In the genomic region with DNA sequence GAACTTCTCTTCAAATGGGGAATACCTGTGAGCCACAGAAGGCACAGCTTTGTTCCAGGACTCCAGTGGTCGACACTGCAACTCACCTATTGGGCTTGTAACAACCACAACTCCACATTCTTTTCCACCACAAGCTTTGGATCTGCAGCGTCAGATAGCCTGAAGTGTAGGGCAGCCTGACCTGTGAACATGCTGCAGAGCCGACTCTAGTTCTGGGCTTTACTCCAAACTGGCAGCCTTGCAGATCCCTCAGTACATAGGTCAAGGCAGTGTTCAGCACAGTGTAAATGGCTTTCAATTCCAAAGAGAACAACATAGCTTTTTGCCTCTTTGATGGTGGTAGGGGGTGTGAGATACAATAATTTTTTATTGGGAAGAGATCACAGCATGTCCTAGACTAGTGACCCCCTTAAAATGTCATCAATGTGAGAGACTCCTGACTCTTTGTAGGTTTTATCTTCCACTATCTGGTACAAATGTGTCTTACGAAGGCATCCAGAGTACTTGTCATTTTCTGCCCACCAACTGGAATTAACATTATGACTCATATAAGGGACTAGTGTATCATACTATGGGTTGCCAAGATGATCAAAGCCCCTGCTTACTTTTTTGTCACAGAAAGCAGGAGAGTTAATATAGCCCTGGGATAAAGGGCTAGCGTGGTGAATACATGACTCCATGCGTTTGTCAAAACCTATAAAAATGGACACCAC, we compare ENCODE assay signal across 8 cellular contexts.
DNase-seq lines count a peak whose midpoint lies in the region; FAIRE-seq and TF ChIP-seq lines count a peak whose summit lies in the region.
"Had no signal": no experiment of that assay in that cellular context is flagged by ENCODE, and none has a peak within 500 bp of the region (broad histone marks: within the 10 kb centered on the region; RNA-seq: fewer than 3 reads in every experiment).

No MANE protein-coding gene starts in this region.

- DNase-seq in NCI-H226, result peak; percentile 72
- DNase-seq in dedifferentiated amniotic fluid mesenchymal stem cell (ENCODE audit: extremely low spot score), result peak; percentile 48
- DNase-seq in lung microvascular endothelial cell (ENCODE audit: low read depth in 2 of 2), result peak; percentile 20 to 57
- peak; percentile 74 for DNase-seq in ureter (ENCODE audit: low spot score)
- no peak for DNase-seq in MV-4-11 (lab: John Stamatoyannopoulos, UW)
- no peak for DNase-seq in SIG-M5 treated with dmso at 0.1 percent for 504 hours (lab: John Stamatoyannopoulos, UW; ENCODE audit: unreplicated experiment)
- DNase-seq in D721Med (ENCODE audit: insufficient read length, low spot score), result no peak
- DNase-seq: NCI-H2081 treated with DMSO at 0.1 percent for 48 hours had no signal

- FAIRE-seq in D721Med (lab: Jason Lieb, UNC), result no peak

- no peak for TF ChIP-seq CTCF in D721Med (IDR thresholded peaks at IDR 0.05; ENCODE audit: insufficient read depth, missing control alignments)

Comparison
In these comparisons a context has a peak if more than half of its experiments do, and no peak if none do; other contexts are left out.
1. DNase-seq: peak in NCI-H226 (single experiment), dedifferentiated amniotic fluid mesenchymal stem cell (single experiment), lung microvascular endothelial cell (2 of 2) and ureter (single experiment); none in MV-4-11 (single experiment), SIG-M5 treated with dmso at 0.1 percent for 504 hours (single experiment) and D721Med (single experiment).